ENCODE assay signal across 31 cellular contexts in genomic region chr9:98656536-98656935, GRCh38. TPM values are rescaled to one million over a fixed set of nuclear protein-coding genes. Genes with fewer than 3 reads are reported as not detected.
"Had no signal": no experiment of that assay in that cellular context is flagged by ENCODE, and none has a peak within 500 bp of the region (broad histone marks: within the 10 kb centered on the region; RNA-seq: fewer than 3 reads in every experiment).

No MANE protein-coding gene starts in this region.

- H3K27ac ChIP-seq: KMS-11, Peyer's patch, RWPE1, SJSA1 had no signal

- H3K4me3 Mint-ChIP-seq: activated CD4-positive, alpha-beta T cell treated with anti-CD3 and anti-CD28 coated beads, Interleukin-2, amount 10 ng/mL, durations not matched to agents 24 days and 14 days; activated naive CD4-positive, alpha-beta T cell treated with anti-CD3 and anti-CD28 coated beads for 36 hours; activated naive CD8-positive, alpha-beta T cell; activated T-helper 17 cell treated with anti-CD3 and anti-CD28 coated beads, Interleukin-2, amount 50 U/mL, for 72 hours; central memory CD8-positive, alpha-beta T cell; T-helper 2 cell treated with Interferon-gamma antibody and Interleukin-4, amounts not matched to agents 5 μg/mL and 100 μg/mL, for 36 hours; WTC11 had no signal

- H3K36me3 Mint-ChIP-seq: activated naive CD8-positive, alpha-beta T cell; brain; WTC11 had no signal

- H3K9me3 Mint-ChIP-seq: activated CD4-positive, alpha-beta T cell treated with anti-CD3 and anti-CD28 coated beads, Interleukin-2, amount 10 ng/mL, durations not matched to agents 24 days and 14 days; activated naive CD4-positive, alpha-beta T cell treated with anti-CD3 and anti-CD28 coated beads for 36 hours; activated T-helper 17 cell treated with anti-CD3 and anti-CD28 coated beads, Interleukin-2, amount 50 U/mL, for 72 hours; T-helper 2 cell treated with Interferon-gamma antibody and Interleukin-4, amounts not matched to agents 5 μg/mL and 100 μg/mL, for 36 hours had no signal

- H3K27me3 ChIP-seq: Peyer's patch, SJSA1 had no signal

- H3K4me1 ChIP-seq: Peyer's patch had no signal

- H3K27ac Mint-ChIP-seq: activated CD4-positive, alpha-beta T cell treated with anti-CD3 and anti-CD28 coated beads, Interleukin-2, amount 10 ng/mL, durations not matched to agents 24 days and 14 days; activated naive CD4-positive, alpha-beta T cell treated with anti-CD3 and anti-CD28 coated beads for 36 hours; activated naive CD8-positive, alpha-beta T cell; activated T-helper 17 cell treated with anti-CD3 and anti-CD28 coated beads, Interleukin-2, amount 50 U/mL, for 72 hours; T-helper 2 cell treated with Interferon-gamma antibody and Interleukin-4, amounts not matched to agents 5 μg/mL and 100 μg/mL, for 36 hours; WTC11 had no signal

- H3K36me3 ChIP-seq: Peyer's patch, SJSA1 had no signal

- H3K4me3 ChIP-seq: Peyer's patch, SJSA1 had no signal

- H3K27me3 Mint-ChIP-seq: activated T-helper 17 cell treated with anti-CD3 and anti-CD28 coated beads, Interleukin-2, amount 50 U/mL, for 72 hours had no signal

- H3K9me3 ChIP-seq: Peyer's patch, SJSA1 had no signal

- H3K4me2 ChIP-seq: KMS-11 had no signal

- H3K4me1 Mint-ChIP-seq: activated CD4-positive, alpha-beta T cell treated with anti-CD3 and anti-CD28 coated beads, Interleukin-2, amount 10 ng/mL, durations not matched to agents 24 days and 14 days; activated T-helper 17 cell treated with anti-CD3 and anti-CD28 coated beads, Interleukin-2, amount 50 U/mL, for 72 hours; brain; central memory CD8-positive, alpha-beta T cell; WTC11 had no signal

- DNase-seq: activated CD4-positive, alpha-beta T cell treated with anti-CD3 and anti-CD28 coated beads for 1 hour; activated CD4-positive, alpha-beta T cell treated with anti-CD3 and anti-CD28 coated beads, Interleukin-2, amount 10 ng/mL, durations not matched to agents 24 days and 14 days; activated CD4-positive, alpha-beta T cell treated with anti-CD3 and anti-CD28 coated beads, Interleukin-2, amount 50 U/mL, for 48 hours; activated CD8-positive, alpha-beta memory T cell treated with anti-CD3 and anti-CD28 coated beads for 24 hours; activated gamma-delta T cell; activated naive CD4-positive, alpha-beta T cell treated with anti-CD3 and anti-CD28 coated beads for 36 hours; activated T-cell treated with anti-CD3 and anti-CD28 coated beads for 4 hours; activated T-cell treated with anti-CD3 and anti-CD28 coated beads, Interleukin-2, amount 50 U/mL, for 48 hours; amygdala; MV-4-11; NCI-H1092 treated with DMSO at 0.1 percent for 48 hours; NCI-H1417 treated with DMSO at 0.1 percent for 48 hours; NCI-H187; NCI-H2081; NCI-H526; NK-92 treated with Interleukin-12 subunit alpha and Interleukin-12 subunit beta, amount 100 ng/mL, for 24 hours; OCI-M1; Peyer's patch; Right ventricle myocardium superior; SW 1271 had no signal

- H3K9ac ChIP-seq: KMS-11 had no signal

RNA-seq across cellular contexts. Expression of gene GABBR2, which starts 52.2 kb away (rescaled TPM):
- total RNA-seq: activated CD4-positive, alpha-beta T cell treated with anti-CD3 and anti-CD28 coated beads, Interleukin-2, amount 10 ng/mL, durations not matched to agents 24 days and 14 days; activated naive CD4-positive, alpha-beta T cell treated with anti-CD3 and anti-CD28 coated beads for 36 hours; activated T-helper 17 cell treated with anti-CD3 and anti-CD28 coated beads, Interleukin-2, amount 50 U/mL, for 72 hours; MCF 10A; Peyer's patch; SJSA1; T-helper 1 cell treated with Interleukin-12 subunit alpha and Interleukin-12 subunit beta and Interleukin-4 antibody, amounts not matched to agents 30 ng/mL and 1 ng/mL, for 36 hours had no signal
